Comparison of ENCODE assay signal across 8 cellular contexts in genomic region chr10:91220194-91220953, GRCh38. TPM values are rescaled to one million over a fixed set of nuclear protein-coding genes. Genes with fewer than 3 reads are reported as not detected.
DNase-seq lines count a peak whose midpoint lies in the region; ATAC-seq, FAIRE-seq and TF ChIP-seq lines count a peak whose summit lies in the region.

PCGF5 (plus strand) TSS chr10:91220663; CDS start chr10:91222872, 2,209 bp downstream.

- no peaks in the 10 kb centered on the region for H4K20me1 ChIP-seq in OCI-LY1 (ENCODE audit: insufficient read depth, low read length)

- peak within 1 kb of the TSS; percentile 84 for H3K4me3 ChIP-seq in OCI-LY1 (ENCODE audit: low read depth, low read length, poor library complexity, severe bottlenecking)
- H3K4me3 ChIP-seq in mucosa of descending colon: peak within 1 kb of the TSS; percentile 84

- peak within 1 kb of the TSS; percentile 82 for H3K4me2 ChIP-seq in OCI-LY1 (ENCODE audit: low read length)

- no peaks in the 10 kb centered on the region for H3K9me2 ChIP-seq in OCI-LY1 (ENCODE audit: low read depth, low read length)

- peak within 1 kb of the TSS; percentile 96 for H3K27ac ChIP-seq in OCI-LY1 (ENCODE audit: low read depth, low read length, poor library complexity, severe bottlenecking)

- intact Hi-C loops in mucosa of descending colon (cut with DNase I, micrococcal nuclease): loop anchor here in 1 of 2 donors (10.0 kb wide), 1 partner anchor 56 kb away; no protein-coding TSS in a partner anchor

- DNase-seq in D721Med (ENCODE audit: insufficient read length, low spot score): peak; percentile 45
- peak; percentile 89 for DNase-seq in HT-29 (ENCODE audit: low spot score)
- peak; percentile 87 for DNase-seq in activated T-cell treated with anti-CD3 and anti-CD28 coated beads for 24 hours (ENCODE audit: low read depth)
- peak; percentile 78 for DNase-seq in epidermal melanocyte (ENCODE audit: insufficient read length, low spot score)
- peak; percentile 92 to 98 (median 96) for DNase-seq in mucosa of descending colon
- DNase-seq in stimulated activated CD8-positive, alpha-beta memory T cell treated with anti-CD3 and anti-CD28 coated beads, Interleukin-4, amount 100 ng/mL, for 1 hour (ENCODE audit: low read depth in 2 of 2, low spot score in 1 of 2): peak; percentile 80 to 82

- FAIRE-seq in D721Med (lab: Jason Lieb, UNC): no peak

- peaks cover 75% of the 10 kb centered on the region for H3K4me1 ChIP-seq in OCI-LY1 (ENCODE audit: insufficient read depth, low read length, severe bottlenecking)
- peaks cover 21% of the 10 kb centered on the region for H3K4me1 ChIP-seq in mucosa of descending colon (ENCODE audit: low read depth)

- H3F3A ChIP-seq in OCI-LY1 (ENCODE audit: insufficient read depth, low read length): no peaks in the 10 kb centered on the region

- no peak within 1 kb of the TSS for H2AFZ ChIP-seq in OCI-LY1 (ENCODE audit: low read length)

- H3K36me3 ChIP-seq in OCI-LY1 (ENCODE audit: insufficient read depth, low read length) (peaks cover 23% of the 10 kb centered on the region; the same call in 1 of the 2 replicates), mucosa of descending colon (ENCODE audit: low read depth) (no peaks in the 10 kb centered on the region)

- ATAC-seq in GM21360 (IDR thresholded peaks at IDR 0.05; ENCODE audit: unreplicated experiment): peak; percentile 95
- ATAC-seq in mucosa of descending colon: peak; percentile 98

- TF ChIP-seq CTCF in D721Med (IDR thresholded peaks at IDR 0.05; ENCODE audit: insufficient read depth, missing control alignments): no peak
- TF ChIP-seq CTCF in OCI-LY1 (IDR thresholded peaks at IDR 0.05; ENCODE audit: low read length): no peak
- peak; percentile 42 for TF ChIP-seq CTCF in mucosa of descending colon (IDR thresholded peaks at IDR 0.05)

- no peaks in the 10 kb centered on the region for H3K9me3 ChIP-seq in OCI-LY1 (ENCODE audit: low read length)
- no peaks in the 10 kb centered on the region for H3K9me3 ChIP-seq in mucosa of descending colon

- H3K79me2 ChIP-seq in OCI-LY1 (ENCODE audit: insufficient read depth, low read length): peaks cover 48% of the 10 kb centered on the region

- H3K9ac ChIP-seq in OCI-LY1 (ENCODE audit: low read length): peak within 1 kb of the TSS; percentile 95

- no peaks in the 10 kb centered on the region for H3K27me3 ChIP-seq in OCI-LY1 (ENCODE audit: insufficient read depth, low read length)

RNA-seq across cellular contexts. Expression of gene PCGF5, which starts in this region (rescaled TPM):
- 5.4 and 6.3 TPM in 2 replicates for total RNA-seq in HT-29 (2014; rRNA removed; shearing (Covaris generic))
- total RNA-seq in mucosa of descending colon: 10 to 100 TPM; 65.0 to 76.1 (median 65.8) TPM

Comparison
In these comparisons a context has a peak if more than half of its experiments do, and no peak if none do; other contexts are left out.
1. Peak in every context shown above with its lines: DNase-seq, ATAC-seq, H3K4me3 ChIP-seq and H3K27ac ChIP-seq.
2. DNase-seq: peak in every context shown above with its lines; median percentile 96 in mucosa of descending colon; 89 in HT-29; 87 in activated T-cell treated with anti-CD3 and anti-CD28 coated beads for 24 hours; 81 in stimulated activated CD8-positive, alpha-beta memory T cell treated with anti-CD3 and anti-CD28 coated beads, Interleukin-4, amount 100 ng/mL, for 1 hour; 78 in epidermal melanocyte; 45 in D721Med.